ENCODE assay signal across 20 cellular contexts in genomic region chr10:50542871-50543270, GRCh38.
A peak's percentile ranks its signal among the peaks of the same experiment; 100 is the strongest.
DNase-seq lines count a peak whose midpoint lies in the region; ATAC-seq, FAIRE-seq and TF ChIP-seq lines count a peak whose summit lies in the region.
"Had no signal": no experiment of that assay in that cellular context is flagged by ENCODE, and none has a peak within 500 bp of the region (broad histone marks: within the 10 kb centered on the region; RNA-seq: fewer than 3 reads in every experiment).

No MANE protein-coding gene starts in this region.

- H3K4me2 ChIP-seq in GM12878 (ENCODE audit: control insufficient read depth, insufficient read depth), result peak overlapping the region; percentile 52
- H3K4me2 ChIP-seq: GM23338 had no signal

- POLR2A ChIA-PET in GM12878 (lab: Charles Lee), result interaction anchor here (0.7 to 1.6 kb wide), 3 partner anchors 8 to 30 kb away, joined by 3 to 4 read pairs (median 3); no protein-coding TSS in a partner anchor

- no peak overlapping the region for H2AFZ ChIP-seq in GM12878 (ENCODE audit: control insufficient read depth, low read depth, low read length)
- H2AFZ ChIP-seq: GM23338 had no signal

- CTCF ChIA-PET in GM12878 (lab: Yijun Ruan, JAX), result interaction anchor here (0.8 to 1.1 kb wide), 3 partner anchors 10 to 123 kb away, joined by 3 to 5 read pairs (median 5); no protein-coding TSS in a partner anchor

- no peak for TF ChIP-seq EP300 in GM12878 (IDR thresholded peaks at IDR 0.05; ENCODE audit: borderline replicate concordance in 1 of 2, control insufficient read depth in 1 of 2, low read depth in 2 of 2, low read length in 2 of 2)

- H3K27me3 ChIP-seq in GM12878 (replicated peaks in 1 of 2; ENCODE audit: control insufficient read depth in 2 of 2, insufficient read depth in 2 of 2, low read length in 1 of 2), result no peaks in the 10 kb centered on the region
- H3K27me3 ChIP-seq: SJSA1 had no signal

- H3K27ac ChIP-seq in GM12878 (ENCODE audit: control insufficient read depth, insufficient read depth), result peak overlapping the region; percentile 50; the same call in 1 of the 2 replicates
- H3K27ac ChIP-seq: C4-2B, SJSA1 had no signal

- TF ChIP-seq CTCF in GM12878 (IDR thresholded peaks at IDR 0.05 in 2 of 3, conservative IDR thresholded peaks at IDR 0.05 in 1 of 3; ENCODE audit: control insufficient read depth in 2 of 3, extremely low read depth in 1 of 3, insufficient read depth in 1 of 3, low read depth in 3 of 3, low read length in 3 of 3), result no peak

- H3K36me3 Mint-ChIP-seq in activated naive CD4-positive, alpha-beta T cell treated with anti-CD3 and anti-CD28 coated beads, Interleukin-2, amount 50 U/mL, for 24 hours, result peaks cover 12% of the 10 kb centered on the region
- H3K36me3 Mint-ChIP-seq in activated naive CD4-positive, alpha-beta T cell treated with anti-CD3 and anti-CD28 coated beads, Interleukin-2, amount 50 U/mL, for 72 hours, result peaks cover 0 to 23% of the 10 kb centered on the region in 2 donors
- H3K36me3 Mint-ChIP-seq in stimulated activated effector memory CD8-positive, alpha-beta T cell treated with anti-CD3 and anti-CD28 coated beads, Interleukin-12 subunit alpha, Interleukin-12 subunit beta, amount 100 ng/mL, for 72 hours, result peaks cover 4% of the 10 kb centered on the region

- in situ Hi-C loops in GM12878 (cut with MboI), result no loop called here

- H3K4me1 ChIP-seq in GM12878 (ENCODE audit: control insufficient read depth, insufficient read depth, low read length), result peaks cover 51% of the 10 kb centered on the region
- H3K4me1 ChIP-seq: HAP-1, SJSA1 had no signal

- BruUV-seq in GM12878 (replicated peaks; lab: Mats Ljungman, UMichigan), result no TSS peak

- no peaks in the 10 kb centered on the region for H3K36me3 ChIP-seq in GM12878 (ENCODE audit: control insufficient read depth in 2 of 2, insufficient read depth in 2 of 2, low read length in 1 of 2)
- H3K36me3 ChIP-seq: HAP-1, SJSA1 had no signal

- no peak for DNase-seq in activated naive CD4-positive, alpha-beta T cell treated with anti-CD3 and anti-CD28 coated beads, Interleukin-2, amount 50 U/mL, for 72 hours (ENCODE audit: low spot score in 2 of 2)
- no peak for DNase-seq in GM12892 (ENCODE audit: insufficient read length)
- DNase-seq in GM12878 (ENCODE audit: low read depth, low spot score), result no peak
- DNase-seq in stimulated activated effector memory CD8-positive, alpha-beta T cell treated with anti-CD3 and anti-CD28 coated beads, Interleukin-12 subunit alpha, Interleukin-12 subunit beta, amount 100 ng/mL, for 72 hours (ENCODE audit: low spot score in 2 of 2), result no peak
- DNase-seq: AML-193, MV-4-11, NCI-H1105 treated with DMSO at 0.1 percent for 48 hours, NCI-H2029 treated with DMSO at 0.1 percent for 48 hours, NCI-H2171, NCI-H446, NCI-H526 had no signal

- peak overlapping the region; percentile 4 for H3K27ac Mint-ChIP-seq in activated naive CD4-positive, alpha-beta T cell treated with anti-CD3 and anti-CD28 coated beads, Interleukin-2, amount 50 U/mL, for 24 hours
- no peak overlapping the region for H3K27ac Mint-ChIP-seq in activated naive CD4-positive, alpha-beta T cell treated with anti-CD3 and anti-CD28 coated beads, Interleukin-2, amount 50 U/mL, for 72 hours
- H3K27ac Mint-ChIP-seq in stimulated activated effector memory CD8-positive, alpha-beta T cell treated with anti-CD3 and anti-CD28 coated beads, Interleukin-12 subunit alpha, Interleukin-12 subunit beta, amount 100 ng/mL, for 72 hours, result peak overlapping the region; percentile 39
- H3K27ac Mint-ChIP-seq: GM23338 had no signal

- no peak for ATAC-seq in activated naive CD4-positive, alpha-beta T cell treated with anti-CD3 and anti-CD28 coated beads, Interleukin-2, amount 50 U/mL, for 72 hours
- ATAC-seq in GM12878, result no peak
- no peak for ATAC-seq in stimulated activated effector memory CD8-positive, alpha-beta T cell treated with anti-CD3 and anti-CD28 coated beads, Interleukin-12 subunit alpha, Interleukin-12 subunit beta, amount 100 ng/mL, for 72 hours
- ATAC-seq in GM18861 (IDR thresholded peaks at IDR 0.05; ENCODE audit: unreplicated experiment), result no peak
- ATAC-seq in HG02623 (IDR thresholded peaks at IDR 0.05; ENCODE audit: unreplicated experiment), result no peak
- ATAC-seq: GM23338, Right ventricle myocardium inferior had no signal

- no peak overlapping the region for H3K4me3 ChIP-seq in GM12878
- H3K4me3 ChIP-seq: GM23338, HAP-1, SJSA1 had no signal

- SMC1A ChIA-PET in GM12878 (lab: Charles Lee; ENCODE audit: uncharacterized antibody, unreplicated experiment), result interaction anchor here (0.6 to 2.9 kb wide), 16 partner anchors 10 to 226 kb away, joined by 3 to 26 read pairs (median 4); no protein-coding TSS in a partner anchor

- TF ChIP-seq POLR2A in GM12892 (IDR thresholded peaks at IDR 0.05; ENCODE audit: low read depth, low read length) (no peak), GM12878 (IDR thresholded peaks at IDR 0.05; ENCODE audit: low read depth, low read length) (no peak)

- no peaks in the 10 kb centered on the region for H4K20me1 ChIP-seq in GM12878 (ENCODE audit: control insufficient read depth, insufficient read depth)

- no peak overlapping the region for H3K4me3 Mint-ChIP-seq in activated naive CD4-positive, alpha-beta T cell treated with anti-CD3 and anti-CD28 coated beads, Interleukin-2, amount 50 U/mL, for 24 hours
- no peak overlapping the region for H3K4me3 Mint-ChIP-seq in stimulated activated effector memory CD8-positive, alpha-beta T cell treated with anti-CD3 and anti-CD28 coated beads, Interleukin-12 subunit alpha, Interleukin-12 subunit beta, amount 100 ng/mL, for 72 hours
- H3K4me3 Mint-ChIP-seq: GM23338 had no signal

- intact Hi-C loops in GM12878 (cut with micrococcal nuclease; ENCODE audit: unreplicated experiment), result no loop called here

- H3K79me2 ChIP-seq in GM12878 (ENCODE audit: control insufficient read depth, insufficient read depth, low read length), result peaks cover 40% of the 10 kb centered on the region

- RAD21 ChIA-PET in GM12878 (lab: Charles Lee; ENCODE audit: unreplicated experiment), result interaction anchor here (0.8 to 2.7 kb wide), 7 partner anchors 13 to 83 kb away, joined by 3 to 18 read pairs (median 5); no protein-coding TSS in a partner anchor

- no peaks in the 10 kb centered on the region for H3K27me3 Mint-ChIP-seq in activated naive CD4-positive, alpha-beta T cell treated with anti-CD3 and anti-CD28 coated beads, Interleukin-2, amount 50 U/mL, for 24 hours

- H3K4me1 Mint-ChIP-seq in activated naive CD4-positive, alpha-beta T cell treated with anti-CD3 and anti-CD28 coated beads, Interleukin-2, amount 50 U/mL, for 24 hours, result peaks cover 86% of the 10 kb centered on the region
- peaks cover 73% of the 10 kb centered on the region for H3K4me1 Mint-ChIP-seq in stimulated activated effector memory CD8-positive, alpha-beta T cell treated with anti-CD3 and anti-CD28 coated beads, Interleukin-12 subunit alpha, Interleukin-12 subunit beta, amount 100 ng/mL, for 72 hours

- H3K9ac ChIP-seq in GM12878 (ENCODE audit: control insufficient read depth, insufficient read depth, low read length), result no peak overlapping the region

- peaks cover 10% of the 10 kb centered on the region for H3K9me3 Mint-ChIP-seq in activated naive CD4-positive, alpha-beta T cell treated with anti-CD3 and anti-CD28 coated beads, Interleukin-2, amount 50 U/mL, for 24 hours
- peaks cover 3 to 10% of the 10 kb centered on the region in 2 donors for H3K9me3 Mint-ChIP-seq in activated naive CD4-positive, alpha-beta T cell treated with anti-CD3 and anti-CD28 coated beads, Interleukin-2, amount 50 U/mL, for 72 hours
- H3K9me3 Mint-ChIP-seq in stimulated activated effector memory CD8-positive, alpha-beta T cell treated with anti-CD3 and anti-CD28 coated beads, Interleukin-12 subunit alpha, Interleukin-12 subunit beta, amount 100 ng/mL, for 72 hours, result peaks cover 1% of the 10 kb centered on the region

- no peak for TF ChIP-seq RAD21 in GM12878 (IDR thresholded peaks at IDR 0.05; ENCODE audit: insufficient read depth, low read depth, low read length)

- H3K9me3 ChIP-seq in GM12878 (replicated peaks; ENCODE audit: control insufficient read depth, insufficient read depth, low read length), result peaks cover 3% of the 10 kb centered on the region
- H3K9me3 ChIP-seq: HAP-1, SJSA1 had no signal

- peak; percentile 76 for FAIRE-seq in GM12892 (lab: Jason Lieb, UNC)
- FAIRE-seq in GM12878 (lab: Jason Lieb, UNC), result no peak
- FAIRE-seq: G401.6 had no signal

TF ChIP-seq in GM12878, 131 proteins besides CTCF, POLR2A, EP300 and RAD21:
- TF ChIP-seq BMI1 (IDR thresholded peaks at IDR 0.05; ENCODE audit: borderline replicate concordance), result no peak
- no peak for TF ChIP-seq CEBPB (IDR thresholded peaks at IDR 0.05; ENCODE audit: borderline replicate concordance in 1 of 2, low read depth in 2 of 2, low read length in 2 of 2)
- no peak for TF ChIP-seq CHD2 (IDR thresholded peaks at IDR 0.05; ENCODE audit: borderline replicate concordance, low read depth, low read length)
- TF ChIP-seq RCOR1 (conservative IDR thresholded peaks at IDR 0.05; ENCODE audit: low read depth, low read length), result no peak
- no peak for TF ChIP-seq SRF (IDR thresholded peaks at IDR 0.05; ENCODE audit: low read depth in 2 of 2, low read length in 2 of 2)
- TF ChIP-seq PKNOX1 (IDR thresholded peaks at IDR 0.05), result no peak
- TF ChIP-seq ZNF24 (IDR thresholded peaks at IDR 0.05), result no peak
- no peak for TF ChIP-seq KDM1A (IDR thresholded peaks at IDR 0.05; ENCODE audit: borderline replicate concordance)

Comparison
In these comparisons a context has a peak if more than half of its experiments do, and no peak if none do; other contexts are left out.
1. H3K27ac Mint-ChIP-seq: peak in activated naive CD4-positive, alpha-beta T cell treated with anti-CD3 and anti-CD28 coated beads, Interleukin-2, amount 50 U/mL, for 24 hours (single experiment) and stimulated activated effector memory CD8-positive, alpha-beta T cell treated with anti-CD3 and anti-CD28 coated beads, Interleukin-12 subunit alpha, Interleukin-12 subunit beta, amount 100 ng/mL, for 72 hours (single experiment); none in activated naive CD4-positive, alpha-beta T cell treated with anti-CD3 and anti-CD28 coated beads, Interleukin-2, amount 50 U/mL, for 72 hours (0 of 2).